In the genomic region with DNA sequence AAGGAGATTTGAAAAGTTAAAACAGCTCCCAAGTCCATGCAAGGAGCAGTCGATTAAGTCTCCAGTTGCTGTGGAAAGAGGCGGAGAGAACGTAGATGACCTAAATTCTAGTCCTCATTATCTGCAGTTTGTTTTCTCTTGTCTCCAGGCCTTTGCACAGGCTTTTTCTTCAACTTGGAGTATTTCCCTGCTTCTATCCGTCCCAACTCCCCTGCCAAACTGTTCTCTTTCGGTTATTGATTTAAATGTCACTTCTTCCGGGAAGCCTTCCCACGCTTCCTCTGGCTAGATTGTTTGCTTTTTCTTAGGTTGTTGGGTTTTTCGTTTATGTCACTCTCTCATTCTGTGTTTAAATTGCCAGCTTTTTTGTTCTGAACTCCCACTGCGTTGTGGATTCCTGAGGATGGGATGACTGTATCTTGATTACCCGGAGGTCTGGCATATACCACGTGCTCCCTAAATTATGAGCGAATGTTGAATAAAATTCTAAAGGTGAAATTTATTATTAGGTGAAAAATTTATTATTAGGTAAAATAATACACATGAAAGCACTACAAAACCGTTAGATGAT, we compare ENCODE assay signal across 7 cellular contexts. TPM values are rescaled to one million over a fixed set of nuclear protein-coding genes. Genes with fewer than 3 reads are reported as not detected.
DNase-seq lines count a peak whose midpoint lies in the region; ATAC-seq, FAIRE-seq and TF ChIP-seq lines count a peak whose summit lies in the region.

No MANE protein-coding gene starts in this region.

- H3K36me3 Mint-ChIP-seq in T-helper 17 cell (ENCODE audit: low read depth), result peaks cover 6% of the 10 kb centered on the region

- peaks cover 16% of the 10 kb centered on the region for H3K4me1 ChIP-seq in endothelial cell of umbilical vein (ENCODE audit: control insufficient read depth, extremely low read depth, insufficient read depth, low read length)

- H3K27ac ChIP-seq in endothelial cell of umbilical vein (ENCODE audit: insufficient read depth, low read depth, low read length) (peak overlapping the region; percentile 68), neural cell (ENCODE audit: low read length) (peak overlapping the region; percentile 60)

- TSS peak; percentile 64 for BruUV-seq in endothelial cell of umbilical vein (replicated peaks; lab: Mats Ljungman, UMichigan)

- H3K27ac Mint-ChIP-seq in T-helper 17 cell, result peak overlapping the region; percentile 99

- peak overlapping the region; percentile 73 to 99 (median 91) for H3K4me3 ChIP-seq in endothelial cell of umbilical vein (replicated peaks in 1 of 3; ENCODE audit: insufficient read depth in 1 of 3, low read depth in 1 of 3, low read length in 3 of 3)
- peak overlapping the region; percentile 75 for H3K4me3 ChIP-seq in neural cell (ENCODE audit: low read length)

- peak; percentile 9 for TF ChIP-seq POLR2A in endothelial cell of umbilical vein (IDR thresholded peaks at IDR 0.05; ENCODE audit: low read depth, low read length)

- H3K9me3 ChIP-seq in T-helper 17 cell (ENCODE audit: control insufficient read depth, low read length, poor library complexity, severe bottlenecking), result no peaks in the 10 kb centered on the region
- H3K9me3 ChIP-seq in endothelial cell of umbilical vein (replicated peaks; ENCODE audit: control insufficient read depth, insufficient read depth, low read length), result no peaks in the 10 kb centered on the region
- no peaks in the 10 kb centered on the region for H3K9me3 ChIP-seq in neural cell (ENCODE audit: low read length)

- H4K20me1 ChIP-seq in endothelial cell of umbilical vein (replicated peaks; ENCODE audit: control insufficient read depth, extremely low read depth, insufficient read depth, low read length) (no peaks in the 10 kb centered on the region), neural cell (ENCODE audit: insufficient read depth) (no peaks in the 10 kb centered on the region)

- no peak for FAIRE-seq in endothelial cell of umbilical vein (lab: Jason Lieb, UNC)

- intact Hi-C loops in endothelial cell of umbilical vein (cut with micrococcal nuclease), result loop anchor here (1.0 to 2.0 kb wide), 3 partner anchors 18 to 35 kb away; partner anchors contain the start of gene TMEM126A

- peaks cover 25% of the 10 kb centered on the region for H3K4me1 Mint-ChIP-seq in T-helper 17 cell

- POLR2A ChIA-PET in endothelial cell of umbilical vein (lab: Charles Lee), result interaction anchor here (0.7 to 0.8 kb wide), 2 partner anchors 13 to 19 kb away, joined by 3 to 5 read pairs; partner anchors contain the start of gene TMEM126A

- H3K9me2 ChIP-seq in neural cell (ENCODE audit: insufficient read depth, low read length), result no peaks in the 10 kb centered on the region

- H3K4me3 Mint-ChIP-seq in T-helper 17 cell, result peak overlapping the region; percentile 98

- H3K79me2 ChIP-seq in endothelial cell of umbilical vein (ENCODE audit: control insufficient read depth, insufficient read depth, low read length) (peaks cover 34% of the 10 kb centered on the region), neural cell (replicated peaks; ENCODE audit: insufficient read depth, low read length) (peaks cover 19% of the 10 kb centered on the region)

- dilution Hi-C loops in endothelial cell of umbilical vein (cut with MboI; ENCODE audit: extremely low pct_ligation_motif_present, low sequenced_read_pairs), result no loop called here

- CTCF ChIA-PET in endothelial cell of umbilical vein (lab: Charles Lee), result interaction anchor here (0.5 to 1.7 kb wide), 9 partner anchors 16 to 1688 kb away, joined by 3 to 8 read pairs (median 3); partner anchors contain the start of genes CCDC83 and TMEM126A

- H3K27me3 Mint-ChIP-seq in T-helper 17 cell, result peaks cover 4% of the 10 kb centered on the region

- DNase-seq in T-helper 17 cell (no peak), endothelial cell of umbilical vein (ENCODE audit: low read depth, low spot score) (no peak), NAMALWA (ENCODE audit: low spot score) (no peak)
- no peak for DNase-seq in activated CD4-positive, CD25-positive, alpha-beta regulatory T cell treated with anti-CD3 and anti-CD28 coated beads, Interleukin-2, amount 50 U/mL, for 72 hours

- H3K36me3 ChIP-seq in endothelial cell of umbilical vein (ENCODE audit: control insufficient read depth in 2 of 2, extremely low read depth in 1 of 2, insufficient read depth in 2 of 2, low read length in 2 of 2) (peaks cover 0 to 4% of the 10 kb centered on the region in 2 experiments), neural cell (ENCODE audit: insufficient read depth, low read length) (no peaks in the 10 kb centered on the region)

- H3F3A ChIP-seq in neural cell (ENCODE audit: insufficient read depth, low read length, poor library complexity, severe bottlenecking), result peaks cover 5% of the 10 kb centered on the region

- H3K4me2 ChIP-seq in endothelial cell of umbilical vein (ENCODE audit: insufficient read depth, low read length) (peak overlapping the region; percentile 90), neural cell (ENCODE audit: low read length) (peak overlapping the region; percentile 87)

- H3K27me3 ChIP-seq in endothelial cell of umbilical vein (ENCODE audit: control insufficient read depth in 2 of 2, insufficient read depth in 2 of 2, low read length in 2 of 2), result peaks cover 2 to 6% of the 10 kb centered on the region in 2 experiments
- no peaks in the 10 kb centered on the region for H3K27me3 ChIP-seq in neural cell (ENCODE audit: insufficient read depth, low read depth, low read length)

- no peak for TF ChIP-seq RAD21 in neural cell (conservative IDR thresholded peaks at IDR 0.05)

- TF ChIP-seq CTCF in endothelial cell of umbilical vein (IDR thresholded peaks at IDR 0.05; ENCODE audit: extremely low read depth in 1 of 2, insufficient read depth in 1 of 2, low read depth in 1 of 2, low read length in 2 of 2) (no peak), neural cell (IDR thresholded peaks at IDR 0.05; ENCODE audit: poor library complexity, severe bottlenecking) (no peak)

- H2AFZ ChIP-seq in endothelial cell of umbilical vein (ENCODE audit: low read depth, low read length) (peak overlapping the region; percentile 62), neural cell (ENCODE audit: low read depth, low read length) (peak overlapping the region; percentile 85)

- TF ChIP-seq EP300 in neural cell (conservative IDR thresholded peaks at IDR 0.05; ENCODE audit: poor library complexity, severe bottlenecking), result no peak

- ATAC-seq in GM19025 (IDR thresholded peaks at IDR 0.05; ENCODE audit: low read depth, unreplicated experiment), result peak; percentile 5
- peak; percentile 2 for ATAC-seq in HG02870 (IDR thresholded peaks at IDR 0.05; ENCODE audit: unreplicated experiment)
- peak; percentile 20 for ATAC-seq in T-helper 17 cell

- H3K9me1 ChIP-seq in endothelial cell of umbilical vein (replicated peaks; ENCODE audit: control insufficient read depth, extremely low read depth, insufficient read depth, low read length), result no peaks in the 10 kb centered on the region

- H3K9ac ChIP-seq in endothelial cell of umbilical vein (replicated peaks; ENCODE audit: extremely low read depth, insufficient read depth, low read length) (peak overlapping the region; percentile 82), neural cell (ENCODE audit: low read length) (peak overlapping the region; percentile 70)

RNA-seq across cellular contexts. Expression of gene TMEM126B, which starts 0.5 kb away (rescaled TPM):
- 10 to 100 TPM; 24.5 to 25.4 TPM for total RNA-seq in T-helper 17 cell
- total RNA-seq in endothelial cell of umbilical vein, result 49.4 and 51.2 TPM in 2 replicates
- 39.8 and 53.7 TPM in 2 replicates for polyA plus RNA-seq in endothelial cell of umbilical vein
- polyA plus RNA-seq in endothelial cell of umbilical vein (2011; cell fraction: cytosol; rRNA removed), result 45.9 and 53.7 TPM in 2 replicates
- polyA plus RNA-seq in endothelial cell of umbilical vein (2011; cell fraction: nucleus; rRNA removed), result 39.8 and 48.8 TPM in 2 replicates
- 57.5 and 92.2 TPM in 2 replicates for polyA plus RNA-seq in endothelial cell of umbilical vein (2012)
- polyA minus RNA-seq in endothelial cell of umbilical vein, result 14.7 and 15.9 TPM in 2 replicates
- 14.6 TPM for polyA minus RNA-seq in endothelial cell of umbilical vein (2011; cell fraction: cytosol; rRNA and poly(A)+ RNA removed)
- 12.5 and 18.5 TPM in 2 replicates for polyA minus RNA-seq in endothelial cell of umbilical vein (2011; cell fraction: nucleus; rRNA and poly(A)+ RNA removed)
- 97.0 and 111 TPM in 2 replicates for polyA plus RNA-seq in neural cell
- polyA minus RNA-seq in neural cell, result 35.3 and 37.9 TPM in 2 replicates

RNA-seq across cellular contexts. Expression of gene DLG2, which starts 1.7 kb away (rescaled TPM):
- total RNA-seq in T-helper 17 cell, result 1 to 10 TPM; 1.0 to 2.2 TPM
- 1.1 and 2.0 TPM in 2 replicates for total RNA-seq in endothelial cell of umbilical vein
- polyA plus RNA-seq in endothelial cell of umbilical vein, result 0.13 and 0.15 TPM in 2 replicates
- 0.11 and 0.18 TPM in 2 replicates for polyA plus RNA-seq in endothelial cell of umbilical vein (2011; cell fraction: cytosol; rRNA removed)
- polyA plus RNA-seq in endothelial cell of umbilical vein (2011; cell fraction: nucleus; rRNA removed), result 0.82 and 0.85 TPM in 2 replicates
- 0.52 TPM in 1 of 2 replicates, not detected in the other for polyA plus RNA-seq in endothelial cell of umbilical vein (2012)
- polyA minus RNA-seq in endothelial cell of umbilical vein, result 0.19 and 0.46 TPM in 2 replicates
- polyA minus RNA-seq in endothelial cell of umbilical vein (2011; cell fraction: cytosol; rRNA and poly(A)+ RNA removed), result 7.2 TPM
- polyA minus RNA-seq in endothelial cell of umbilical vein (2011; cell fraction: nucleus; rRNA and poly(A)+ RNA removed), result 3.1 and 3.3 TPM in 2 replicates
- polyA plus RNA-seq in neural cell, result 177 and 179 TPM in 2 replicates
- 508 and 781 TPM in 2 replicates for polyA minus RNA-seq in neural cell

RNA-seq across cellular contexts. Expression of gene TMEM126A, which starts 18.9 kb away (rescaled TPM):
- 10 to 100 TPM; 19.6 to 21.1 TPM for total RNA-seq in T-helper 17 cell
- total RNA-seq in endothelial cell of umbilical vein, result 35.3 and 40.8 TPM in 2 replicates
- 45.6 and 45.8 TPM in 2 replicates for polyA plus RNA-seq in endothelial cell of umbilical vein
- polyA plus RNA-seq in endothelial cell of umbilical vein (2011; cell fraction: cytosol; rRNA removed), result 48.3 and 54.5 TPM in 2 replicates
- polyA plus RNA-seq in endothelial cell of umbilical vein (2011; cell fraction: nucleus; rRNA removed), result 16.3 and 20.2 TPM in 2 replicates
- polyA plus RNA-seq in endothelial cell of umbilical vein (2012), result 45.8 and 66.1 TPM in 2 replicates
- 20.0 and 24.2 TPM in 2 replicates for polyA minus RNA-seq in endothelial cell of umbilical vein
- 3.4 TPM for polyA minus RNA-seq in endothelial cell of umbilical vein (2011; cell fraction: cytosol; rRNA and poly(A)+ RNA removed)
- 4.0 and 8.2 TPM in 2 replicates for polyA minus RNA-seq in endothelial cell of umbilical vein (2011; cell fraction: nucleus; rRNA and poly(A)+ RNA removed)
- polyA plus RNA-seq in neural cell, result 89.9 and 115 TPM in 2 replicates
- polyA minus RNA-seq in neural cell, result 26.5 and 31.0 TPM in 2 replicates

RNA-seq across cellular contexts. Expression of gene CREBZF, which starts 36.1 kb away (rescaled TPM):
- total RNA-seq in T-helper 17 cell (10 to 100 TPM; 46.6 to 50.5 TPM), endothelial cell of umbilical vein (33.7 and 35.5 TPM in 2 replicates)
- polyA plus RNA-seq in endothelial cell of umbilical vein (12.8 and 15.5 TPM in 2 replicates), neural cell (237 and 264 TPM in 2 replicates)
- 7.0 and 10.7 TPM in 2 replicates for polyA plus RNA-seq in endothelial cell of umbilical vein (2011; cell fraction: cytosol; rRNA removed)
- polyA plus RNA-seq in endothelial cell of umbilical vein (2011; cell fraction: nucleus; rRNA removed), result 93.6 and 136 TPM in 2 replicates
- polyA plus RNA-seq in endothelial cell of umbilical vein (2012), result 20.2 and 21.4 TPM in 2 replicates
- polyA minus RNA-seq in endothelial cell of umbilical vein (24.9 and 32.0 TPM in 2 replicates), neural cell (134 and 143 TPM in 2 replicates)
- 23.4 TPM for polyA minus RNA-seq in endothelial cell of umbilical vein (2011; cell fraction: cytosol; rRNA and poly(A)+ RNA removed)
- polyA minus RNA-seq in endothelial cell of umbilical vein (2011; cell fraction: nucleus; rRNA and poly(A)+ RNA removed), result 62.5 and 64.6 TPM in 2 replicates

RNA-seq across cellular contexts. Expression of gene CCDC89, which starts 57.1 kb away (rescaled TPM):
- under 1 TPM; 0.27 to 0.47 TPM for total RNA-seq in T-helper 17 cell
- total RNA-seq in endothelial cell of umbilical vein, result 0.23 TPM in 1 of 2 replicates, not detected in the other
- not detected in 2 replicates for polyA plus RNA-seq in endothelial cell of umbilical vein
- not detected in 2 replicates for polyA plus RNA-seq in endothelial cell of umbilical vein (2011; cell fraction: cytosol; rRNA removed)
- polyA plus RNA-seq in endothelial cell of umbilical vein (2011; cell fraction: nucleus; rRNA removed), result not detected in 2 replicates
- polyA plus RNA-seq in endothelial cell of umbilical vein (2012), result not detected in 2 replicates
- not detected in 2 replicates for polyA minus RNA-seq in endothelial cell of umbilical vein
- not detected for polyA minus RNA-seq in endothelial cell of umbilical vein (2011; cell fraction: cytosol; rRNA and poly(A)+ RNA removed)
- polyA minus RNA-seq in endothelial cell of umbilical vein (2011; cell fraction: nucleus; rRNA and poly(A)+ RNA removed), result 0.29 TPM in 1 of 2 replicates, not detected in the other
- not detected in 2 replicates for polyA plus RNA-seq in neural cell
- not detected in 2 replicates for polyA minus RNA-seq in neural cell
